ENCODE assay signal across 16 cellular contexts in the genomic region with DNA sequence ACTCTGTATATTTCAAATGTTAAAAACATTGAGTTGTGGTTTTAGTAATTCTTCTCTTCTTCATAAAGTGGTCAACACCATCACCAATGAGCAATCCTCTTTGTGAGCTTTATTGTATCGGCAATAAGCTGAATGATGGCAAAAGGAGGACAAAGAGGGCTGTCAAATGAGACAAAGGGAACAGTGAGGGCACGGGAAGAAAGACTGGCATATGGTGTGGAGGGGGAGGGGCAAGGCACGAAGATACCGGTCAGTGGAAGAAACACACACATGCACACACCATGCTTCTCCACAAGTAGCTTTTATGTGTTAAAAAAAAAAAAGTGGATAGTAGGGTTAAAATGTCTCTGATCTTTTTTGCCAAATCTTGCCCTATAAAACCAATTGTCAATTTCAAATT.
DNase-seq lines count a peak whose midpoint lies in the region; ATAC-seq and TF ChIP-seq lines count a peak whose summit lies in the region.
"Had no signal": no experiment of that assay in that cellular context is flagged by ENCODE, and none has a peak within 500 bp of the region (broad histone marks: within the 10 kb centered on the region; RNA-seq: fewer than 3 reads in every experiment).

No MANE protein-coding gene starts in this region.

- H3K9ac ChIP-seq in mesenchymal stem cell (ENCODE audit: low read length), result no peak overlapping the region

- H3K18ac ChIP-seq in mesenchymal stem cell (ENCODE audit: low read depth in 1 of 2, low read length in 2 of 2), result peak overlapping the region in 1 of 2 experiments; percentile 61

- peak overlapping the region; percentile 6 for H2BK15ac ChIP-seq in mesenchymal stem cell (ENCODE audit: low read depth, poor library complexity, severe bottlenecking)

- DNase-seq in Ammon's horn (ENCODE audit: low spot score) (peak; percentile 14), NCI-H1417 (lab: John Stamatoyannopoulos, UW) (peak in 2 of 3 experiments; percentile 55 to 84), Panc1 (ENCODE audit: low read depth, low spot score) (no peak), mesenchymal stem cell (no peak), KG1 (lab: John Stamatoyannopoulos, UW) (no peak), GM19240 (ENCODE audit: insufficient read length, low spot score) (no peak), CD14-positive monocyte (ENCODE audit: low spot score) (no peak)
- no peak for DNase-seq in activated CD8-positive, alpha-beta T cell treated with anti-CD3 and anti-CD28 coated beads, Interleukin-2, amount 10 ng/mL, durations not matched to agents 7 days and 5 days
- DNase-seq: effector CD4-positive, alpha-beta T cell had no signal

- H2AK5ac ChIP-seq in mesenchymal stem cell (ENCODE audit: low read length, severe bottlenecking), result peak overlapping the region; percentile 31

- CTCF ChIA-PET in Panc1 (lab: Charles Lee), result interaction anchor here (0.6 to 0.7 kb wide), 4 partner anchors 319 to 1680 kb away, joined by 3 to 5 read pairs (median 3); no protein-coding TSS in a partner anchor
- CTCF ChIA-PET in activated CD8-positive, alpha-beta T cell treated with anti-CD3 and anti-CD28 coated beads, Interleukin-2, amount 10 ng/mL, durations not matched to agents 7 days and 5 days (lab: Charles Lee), result interaction anchor here (1.0 to 1.5 kb wide), 2 partner anchors 10 to 512 kb away, joined by 3 to 4 read pairs; no protein-coding TSS in a partner anchor

- TF ChIP-seq CTCF in Panc1 (IDR thresholded peaks at IDR 0.05), result no peak
- TF ChIP-seq CTCF in CD14-positive monocyte (IDR thresholded peaks at IDR 0.05), result no peak

- no peaks in the 10 kb centered on the region for H3K36me3 Mint-ChIP-seq in activated CD8-positive, alpha-beta T cell treated with anti-CD3 and anti-CD28 coated beads, Interleukin-2, amount 10 ng/mL, durations not matched to agents 7 days and 5 days (ENCODE audit: low read depth)
- H3K36me3 Mint-ChIP-seq in CD14-positive monocyte, result no peaks in the 10 kb centered on the region
- H3K36me3 Mint-ChIP-seq: activated naive CD8-positive, alpha-beta T cell treated with anti-CD3 and anti-CD28 coated beads for 36 hours had no signal

- H3K4me1 Mint-ChIP-seq in activated CD8-positive, alpha-beta T cell treated with anti-CD3 and anti-CD28 coated beads, Interleukin-2, amount 10 ng/mL, durations not matched to agents 7 days and 5 days (ENCODE audit: low read depth), result no peaks in the 10 kb centered on the region
- peaks cover 39% of the 10 kb centered on the region for H3K4me1 Mint-ChIP-seq in CD14-positive monocyte
- H3K4me1 Mint-ChIP-seq: activated naive CD8-positive, alpha-beta T cell treated with anti-CD3 and anti-CD28 coated beads for 36 hours had no signal

- peak overlapping the region in 1 of 2 experiments; percentile 65 for H2BK12ac ChIP-seq in mesenchymal stem cell (ENCODE audit: low read length in 2 of 2)

- no TSS peak for BruUV-seq in Panc1 (replicated peaks; lab: Mats Ljungman, UMichigan)

- no peak overlapping the region for H3K4me2 ChIP-seq in mesenchymal stem cell (ENCODE audit: low read length, poor library complexity, severe bottlenecking)

- H4K8ac ChIP-seq in mesenchymal stem cell (ENCODE audit: low read length), result no peak overlapping the region

- no peak for ATAC-seq in Panc1
- no peak for ATAC-seq in activated CD8-positive, alpha-beta T cell treated with anti-CD3 and anti-CD28 coated beads, Interleukin-2, amount 10 ng/mL, durations not matched to agents 7 days and 5 days

- H3K27ac ChIP-seq in Panc1 (ENCODE audit: low read length) (peak overlapping the region; percentile 89), mesenchymal stem cell (ENCODE audit: low read length, poor library complexity, severe bottlenecking) (no peak overlapping the region)
- H3K27ac ChIP-seq: Peyer's patch had no signal

- no peak overlapping the region for H3K23ac ChIP-seq in mesenchymal stem cell (ENCODE audit: low read length in 2 of 2)

- no peak overlapping the region for H4K91ac ChIP-seq in mesenchymal stem cell (ENCODE audit: low read length)

- H2BK5ac ChIP-seq in mesenchymal stem cell (ENCODE audit: low read depth, low read length, poor library complexity, severe bottlenecking), result no peak overlapping the region

- POLR2A ChIA-PET in Panc1 (lab: Charles Lee), result interaction anchor here (0.5 kb wide), 1 partner anchor 507 kb away, joined by 4 read pairs; the partner anchor contains the start of gene CITED2
- POLR2A ChIA-PET in activated CD8-positive, alpha-beta T cell treated with anti-CD3 and anti-CD28 coated beads, Interleukin-2, amount 10 ng/mL, durations not matched to agents 7 days and 5 days (lab: Charles Lee), result no interaction called here

- H3K14ac ChIP-seq in mesenchymal stem cell (ENCODE audit: low read length in 2 of 2), result no peak overlapping the region

- no peak overlapping the region for H2AFZ ChIP-seq in mesenchymal stem cell (ENCODE audit: low read depth, low read length)

- intact Hi-C loops in Panc1 (cut with micrococcal nuclease; ENCODE audit: unreplicated experiment), result loop anchor here (5.0 kb wide), 2 partner anchors 101 to 509 kb away; partner anchors contain the start of gene CITED2
- intact Hi-C loops in CD14-positive monocyte (cut with micrococcal nuclease), result loop anchor here in 1 of 2 donors (5.0 kb wide), 1 partner anchor 44 kb away; no protein-coding TSS in a partner anchor

- 83% methylated on average over 1 of the region's 4 CpGs for WGBS in mesenchymal stem cell

- H3K36me3 ChIP-seq in Panc1 (ENCODE audit: control insufficient read depth, insufficient read depth, low read length) (no peaks in the 10 kb centered on the region), mesenchymal stem cell (ENCODE audit: control insufficient read depth in 1 of 2, insufficient read depth in 2 of 2, low read depth in 1 of 2, low read length in 2 of 2) (no peaks in the 10 kb centered on the region)
- H3K36me3 ChIP-seq: ovary, Peyer's patch, thoracic aorta had no signal

- H3K4me3 Mint-ChIP-seq in activated CD8-positive, alpha-beta T cell treated with anti-CD3 and anti-CD28 coated beads, Interleukin-2, amount 10 ng/mL, durations not matched to agents 7 days and 5 days, result no peak overlapping the region
- no peak overlapping the region for H3K4me3 Mint-ChIP-seq in CD14-positive monocyte
- H3K4me3 Mint-ChIP-seq: activated CD4-positive, alpha-beta memory T cell treated with anti-CD3 and anti-CD28 coated beads, Interleukin-2, amount 10 ng/mL, durations not matched to agents 7 days and 5 days; activated naive CD8-positive, alpha-beta T cell treated with anti-CD3 and anti-CD28 coated beads for 36 hours; activated T-cell treated with anti-CD3 and anti-CD28 coated beads, Interleukin-2, amount 50 U/mL, for 72 hours had no signal

- no peaks in the 10 kb centered on the region for H3K79me1 ChIP-seq in mesenchymal stem cell (replicated peaks; ENCODE audit: low read length, poor library complexity, severe bottlenecking)

- no peak overlapping the region for H3K27ac Mint-ChIP-seq in activated CD8-positive, alpha-beta T cell treated with anti-CD3 and anti-CD28 coated beads, Interleukin-2, amount 10 ng/mL, durations not matched to agents 7 days and 5 days
- no peak overlapping the region for H3K27ac Mint-ChIP-seq in CD14-positive monocyte
- H3K27ac Mint-ChIP-seq: activated CD4-positive, alpha-beta memory T cell treated with anti-CD3 and anti-CD28 coated beads, Interleukin-2, amount 10 ng/mL, durations not matched to agents 7 days and 5 days; activated naive CD8-positive, alpha-beta T cell treated with anti-CD3 and anti-CD28 coated beads for 36 hours; activated T-cell treated with anti-CD3 and anti-CD28 coated beads, Interleukin-2, amount 50 U/mL, for 72 hours had no signal

- H3K4me3 ChIP-seq in Panc1 (ENCODE audit: low read depth in 2 of 2, low read length in 2 of 2) (no peak overlapping the region), mesenchymal stem cell (ENCODE audit: insufficient read depth in 1 of 2, low read depth in 1 of 2, low read length in 2 of 2) (no peak overlapping the region)
- H3K4me3 ChIP-seq: ovary, Peyer's patch, skin epidermis had no signal

- in situ Hi-C loops in Panc1 (cut with HindIII; ENCODE audit: low pct_unique_long_range_greater_than_20kb, low sequenced_read_pairs), result no loop called here

- H2BK120ac ChIP-seq in mesenchymal stem cell (ENCODE audit: low read depth, low read length), result no peak overlapping the region

- H3K9me3 ChIP-seq in Panc1 (ENCODE audit: control insufficient read depth, insufficient read depth, low read depth, low read length) (peaks cover 7% of the 10 kb centered on the region; the same call in 1 of the 2 replicates), mesenchymal stem cell (ENCODE audit: control insufficient read depth, low read length) (no peaks in the 10 kb centered on the region)
- H3K9me3 ChIP-seq: ovary, Peyer's patch, thoracic aorta had no signal

- no peaks in the 10 kb centered on the region for H3K9me3 Mint-ChIP-seq in activated CD8-positive, alpha-beta T cell treated with anti-CD3 and anti-CD28 coated beads, Interleukin-2, amount 10 ng/mL, durations not matched to agents 7 days and 5 days (ENCODE audit: insufficient read depth)
- no peaks in the 10 kb centered on the region for H3K9me3 Mint-ChIP-seq in CD14-positive monocyte
- H3K9me3 Mint-ChIP-seq: activated CD4-positive, alpha-beta memory T cell treated with anti-CD3 and anti-CD28 coated beads, Interleukin-2, amount 10 ng/mL, durations not matched to agents 7 days and 5 days; activated naive CD8-positive, alpha-beta T cell treated with anti-CD3 and anti-CD28 coated beads for 36 hours; activated T-cell treated with anti-CD3 and anti-CD28 coated beads, Interleukin-2, amount 50 U/mL, for 72 hours had no signal

- peak overlapping the region in 1 of 2 experiments; percentile 40 for H3K4ac ChIP-seq in mesenchymal stem cell (ENCODE audit: low read depth in 1 of 2, low read length in 2 of 2)

- no peaks in the 10 kb centered on the region for H3K27me3 Mint-ChIP-seq in activated CD8-positive, alpha-beta T cell treated with anti-CD3 and anti-CD28 coated beads, Interleukin-2, amount 10 ng/mL, durations not matched to agents 7 days and 5 days (ENCODE audit: low read depth)
- H3K27me3 Mint-ChIP-seq in CD14-positive monocyte (ENCODE audit: low read depth in 3 of 3), result peaks cover 0 to 2% (median 0%) of the 10 kb centered on the region in 3 donors
- H3K27me3 Mint-ChIP-seq: activated naive CD8-positive, alpha-beta T cell treated with anti-CD3 and anti-CD28 coated beads for 36 hours had no signal

- H3K4me1 ChIP-seq in Panc1 (ENCODE audit: control insufficient read depth, insufficient read depth, low read length) (peaks cover 32% of the 10 kb centered on the region), mesenchymal stem cell (ENCODE audit: control insufficient read depth, insufficient read depth, low read depth, low read length) (peaks cover 3% of the 10 kb centered on the region)

- H3K27me3 ChIP-seq in Panc1 (ENCODE audit: control insufficient read depth, insufficient read depth, low read length) (no peaks in the 10 kb centered on the region), mesenchymal stem cell (ENCODE audit: control insufficient read depth in 1 of 2, insufficient read depth in 1 of 2, low read length in 2 of 2) (no peaks in the 10 kb centered on the region)
- H3K27me3 ChIP-seq: ovary, Peyer's patch had no signal

Comparison
In these comparisons a context has a peak if more than half of its experiments do, and no peak if none do; other contexts are left out.
1. DNase-seq: peak in Ammon's horn (single experiment) and NCI-H1417 (2 of 3); none in Panc1 (single experiment), mesenchymal stem cell (single experiment), activated CD8-positive, alpha-beta T cell treated with anti-CD3 and anti-CD28 coated beads, Interleukin-2, amount 10 ng/mL, durations not matched to agents 7 days and 5 days (single experiment), KG1 (single experiment), GM19240 (single experiment) and CD14-positive monocyte (single experiment).